Comparison of ENCODE assay signal across 11 cellular contexts in genomic region chr6:111657146-111657545, GRCh38. TPM values are rescaled to one million over a fixed set of nuclear protein-coding genes. Genes with fewer than 3 reads are reported as not detected.
DNase-seq lines count a peak whose midpoint lies in the region; ATAC-seq and TF ChIP-seq lines count a peak whose summit lies in the region.
"Had no signal": no experiment of that assay in that cellular context is flagged by ENCODE, and none has a peak within 500 bp of the region (broad histone marks: within the 10 kb centered on the region; RNA-seq: fewer than 3 reads in every experiment).

No MANE protein-coding gene starts in this region.

- no peaks in the 10 kb centered on the region for H3K36me3 ChIP-seq in right lobe of liver

- DNase-seq in AG09309 (ENCODE audit: low read depth) (peak; percentile 21), HT-29 (ENCODE audit: low spot score) (peak; percentile 23), choroid plexus epithelial cell (ENCODE audit: low read depth) (peak; percentile 80), right lobe of liver (no peak), cardiac septum (ENCODE audit: low spot score) (no peak), posterior cingulate gyrus (no peak)
- DNase-seq: NCI-H2081 treated with DMSO at 0.1 percent for 48 hours had no signal

- WGBS in right lobe of liver (ENCODE audit: insufficient coverage, low coverage, low lambda C conversion rate, missing lambda C conversion rate), result 55% methylated on average over 1 of the region's 1 CpG

- H3K4me1 ChIP-seq in right lobe of liver, result peaks cover 0 to 38% (median 4%) of the 10 kb centered on the region in 4 donors

- H3K9me3 ChIP-seq in right lobe of liver, result no peaks in the 10 kb centered on the region

- H3K4me3 ChIP-seq in AG09309 (ENCODE audit: control insufficient read depth, low read depth, low read length) (no peak overlapping the region), choroid plexus epithelial cell (ENCODE audit: low read depth, low read length) (no peak overlapping the region), right lobe of liver (no peak overlapping the region)

- TF ChIP-seq CTCF in AG09309 (IDR thresholded peaks at IDR 0.05; ENCODE audit: control insufficient read depth, insufficient read depth, low read depth, low read length, missing control alignments) (no peak), choroid plexus epithelial cell (conservative IDR thresholded peaks at IDR 0.05; ENCODE audit: low read depth, low read length) (no peak), right lobe of liver (IDR thresholded peaks at IDR 0.05) (no peak)

- ATAC-seq in right lobe of liver (peak; percentile 67 to 82 (median 70)), HG03571 (IDR thresholded peaks at IDR 0.05; ENCODE audit: unreplicated experiment) (no peak), GM21576 (IDR thresholded peaks at IDR 0.05; ENCODE audit: unreplicated experiment) (no peak)

- intact Hi-C loops in right lobe of liver (cut with DNase I) (no loop called here), cardiac septum (cut with DNase I) (no loop called here), posterior cingulate gyrus (cut with DNase I) (no loop called here)

- no peak for TF ChIP-seq POLR2A in right lobe of liver (IDR thresholded peaks at IDR 0.05)

- peak overlapping the region; percentile 58 to 74 (median 63) for H3K27ac ChIP-seq in right lobe of liver
- H3K27ac ChIP-seq: C4-2B, VCaP had no signal

- no peaks in the 10 kb centered on the region for H3K27me3 ChIP-seq in right lobe of liver

RNA-seq across cellular contexts. Expression of gene TRAF3IP2, which starts 51.5 kb away (rescaled TPM):
- total RNA-seq in HT-29 (2014; rRNA removed; shearing (Covaris generic)), result 11.7 and 12.2 TPM in 2 replicates
- total RNA-seq in right lobe of liver (10 to 100 TPM in 2 of 6 experiments, 1 to 10 TPM in 4; 5.0 to 21.9 (median 8.6) TPM), cardiac septum (6.5 TPM)

Comparison
In these comparisons a context has a peak if more than half of its experiments do, and no peak if none do; other contexts are left out.
1. DNase-seq: peak in AG09309 (single experiment), HT-29 (single experiment) and choroid plexus epithelial cell (single experiment); none in right lobe of liver (0 of 3), cardiac septum (single experiment) and posterior cingulate gyrus (0 of 10).
2. ATAC-seq: peak in right lobe of liver (4 of 4); none in HG03571 (single experiment) and GM21576 (single experiment).